Comparison of ENCODE assay signal across 14 cellular contexts in the genomic region with DNA sequence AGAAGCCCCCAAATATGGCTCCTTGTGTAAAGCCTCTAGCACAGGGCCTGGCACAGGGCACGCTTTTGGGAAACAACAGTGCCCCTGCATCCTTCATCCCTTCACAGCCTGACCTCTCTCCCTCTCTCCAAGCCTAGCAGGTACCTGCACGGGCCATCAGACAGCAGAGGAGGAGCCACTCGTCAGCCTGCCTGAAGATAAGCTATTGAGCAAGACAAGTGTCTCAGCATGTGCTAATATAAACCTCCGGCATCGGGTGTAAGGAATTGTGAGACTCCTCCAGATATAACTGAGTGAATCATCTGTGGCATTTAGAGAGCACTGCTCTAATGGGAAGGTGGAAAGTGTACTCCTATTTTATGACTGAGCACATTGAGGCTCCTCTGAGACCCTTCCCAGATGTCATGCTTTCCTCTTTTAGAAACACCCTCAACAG. TPM values are rescaled to one million over a fixed set of nuclear protein-coding genes. Genes with fewer than 3 reads are reported as not detected.
DNase-seq lines count a peak whose midpoint lies in the region; ATAC-seq and TF ChIP-seq lines count a peak whose summit lies in the region.
"Had no signal": no experiment of that assay in that cellular context is flagged by ENCODE, and none has a peak within 500 bp of the region (broad histone marks: within the 10 kb centered on the region; RNA-seq: fewer than 3 reads in every experiment).

No MANE protein-coding gene starts in this region.

- WGBS in psoas muscle, 3 donors = 67 to 83% (median 73%) methylated on average over 5 of the region's 5 CpGs
- 46% methylated on average over 5 of the region's 5 CpGs for WGBS in prostate gland

- POLR2A ChIA-PET in Panc1 (lab: Charles Lee) = interaction anchor here (0.6 kb wide), 1 partner anchor 598 kb away, joined by 3 read pairs; no protein-coding TSS in a partner anchor

- no peaks in the 10 kb centered on the region for H3K36me3 Mint-ChIP-seq in natural killer cell treated with Interleukin-12 subunit alpha and Interleukin-12 subunit beta and Interleukin-15 and Interleukin-18, amount 100 ng/mL, for 72 hours
- H3K36me3 Mint-ChIP-seq: activated CD8-positive, alpha-beta memory T cell treated with anti-CD3 and anti-CD28 coated beads, Interleukin-2, amount 10 ng/mL, durations not matched to agents 7 days and 5 days; naive thymus-derived CD4-positive, alpha-beta T cell had no signal

- in situ Hi-C loops in Panc1 (cut with HindIII; ENCODE audit: low pct_unique_long_range_greater_than_20kb, low sequenced_read_pairs) = no loop called here

- peaks cover 10 to 12% of the 10 kb centered on the region in 2 donors for H3K27me3 Mint-ChIP-seq in natural killer cell treated with Interleukin-12 subunit alpha and Interleukin-12 subunit beta and Interleukin-15 and Interleukin-18, amount 100 ng/mL, for 72 hours

- H3K9me3 Mint-ChIP-seq in natural killer cell treated with Interleukin-12 subunit alpha and Interleukin-12 subunit beta and Interleukin-15 and Interleukin-18, amount 100 ng/mL, for 72 hours = no peaks in the 10 kb centered on the region
- H3K9me3 Mint-ChIP-seq: naive thymus-derived CD4-positive, alpha-beta T cell had no signal

- no peak for TF ChIP-seq CTCF in Panc1 (IDR thresholded peaks at IDR 0.05)
- TF ChIP-seq CTCF in psoas muscle (IDR thresholded peaks at IDR 0.05) = no peak
- TF ChIP-seq CTCF in prostate gland (IDR thresholded peaks at IDR 0.05) = no peak

- H3K4me3 ChIP-seq in Panc1 (ENCODE audit: low read depth in 2 of 2, low read length in 2 of 2) (no peak overlapping the region), psoas muscle (no peak overlapping the region), prostate gland (no peak overlapping the region)

- H3K27me3 ChIP-seq in Panc1 (ENCODE audit: control insufficient read depth, insufficient read depth, low read length) (no peaks in the 10 kb centered on the region), psoas muscle (ENCODE audit: insufficient read depth in 3 of 3, low read length in 2 of 3) (no peaks in the 10 kb centered on the region), prostate gland (replicated peaks; ENCODE audit: insufficient read depth) (no peaks in the 10 kb centered on the region)

- H3K9me3 ChIP-seq in Panc1 (ENCODE audit: control insufficient read depth, insufficient read depth, low read depth, low read length) = no peaks in the 10 kb centered on the region
- H3K9me3 ChIP-seq in psoas muscle = no peaks in the 10 kb centered on the region
- H3K9me3 ChIP-seq in prostate gland = no peaks in the 10 kb centered on the region

- H3K4me1 Mint-ChIP-seq in natural killer cell treated with Interleukin-12 subunit alpha and Interleukin-12 subunit beta and Interleukin-15 and Interleukin-18, amount 100 ng/mL, for 72 hours (ENCODE audit: low read depth in 2 of 2) = peaks cover 0 to 3% of the 10 kb centered on the region in 2 donors
- H3K4me1 Mint-ChIP-seq: naive thymus-derived CD4-positive, alpha-beta T cell had no signal

- BruUV-seq in Panc1 (replicated peaks; lab: Mats Ljungman, UMichigan) = no TSS peak

- H3K27ac ChIP-seq in Panc1 (ENCODE audit: low read length) (no peak overlapping the region), psoas muscle (no peak overlapping the region), prostate gland (no peak overlapping the region)

- H3K4me1 ChIP-seq in Panc1 (ENCODE audit: control insufficient read depth, insufficient read depth, low read length) (peaks cover 3% of the 10 kb centered on the region; the same call in 1 of the 2 replicates), psoas muscle (no peaks in the 10 kb centered on the region), prostate gland (replicated peaks) (no peaks in the 10 kb centered on the region)

- CTCF ChIA-PET in Panc1 (lab: Charles Lee) = no interaction called here

- intact Hi-C loops in Panc1 (cut with micrococcal nuclease; ENCODE audit: unreplicated experiment) (no loop called here), psoas muscle (cut with DNase I) (no loop called here), prostate gland (cut with DNase I) (loop anchor here (5.0 kb wide), 1 partner anchor 33 kb away; no protein-coding TSS in a partner anchor)

- H3K36me3 ChIP-seq in Panc1 (ENCODE audit: control insufficient read depth, insufficient read depth, low read length) (no peaks in the 10 kb centered on the region), psoas muscle (ENCODE audit: insufficient read depth in 1 of 2, low read depth in 1 of 2) (no peaks in the 10 kb centered on the region), prostate gland (no peaks in the 10 kb centered on the region)

- ATAC-seq in Panc1 (peak; percentile 18; the same call in 1 of the 2 replicates), psoas muscle (peak in 3 of 4 donors; percentile 44 to 69 (median 67))
- no peak for ATAC-seq in natural killer cell treated with Interleukin-12 subunit alpha and Interleukin-12 subunit beta and Interleukin-15 and Interleukin-18, amount 100 ng/mL, for 72 hours
- ATAC-seq: activated CD8-positive, alpha-beta memory T cell treated with anti-CD3 and anti-CD28 coated beads, Interleukin-2, amount 10 ng/mL, durations not matched to agents 7 days and 5 days; naive thymus-derived CD4-positive, alpha-beta T cell had no signal

- TF ChIP-seq POLR2A in prostate gland (IDR thresholded peaks at IDR 0.05) = no peak

- DNase-seq in GM04504 (ENCODE audit: low read depth) (peak; percentile 53), Panc1 (ENCODE audit: low read depth, low spot score) (no peak), fibroblast of peridontal ligament (ENCODE audit: extremely low read depth) (peak; percentile 46), psoas muscle (no peak), prostate gland (ENCODE audit: low spot score) (no peak), DMS 273 treated with DMSO at 0.1 percent for 48 hours (lab: John Stamatoyannopoulos, UW) (no peak), UCSD-AML1 (lab: John Stamatoyannopoulos, UW; ENCODE audit: unreplicated experiment) (no peak)
- DNase-seq in natural killer cell treated with Interleukin-12 subunit alpha and Interleukin-12 subunit beta and Interleukin-15 and Interleukin-18, amount 100 ng/mL, for 72 hours (ENCODE audit: low spot score) = no peak
- DNase-seq: activated CD8-positive, alpha-beta memory T cell treated with anti-CD3 and anti-CD28 coated beads, Interleukin-2, amount 10 ng/mL, durations not matched to agents 7 days and 5 days; DMS53; effector CD4-positive, alpha-beta T cell; naive thymus-derived CD4-positive, alpha-beta T cell; NCI-H187; stimulated activated CD4-positive, alpha-beta T cell treated with anti-CD3 and anti-CD28 coated beads, Interleukin-12 subunit alpha, Interleukin-12 subunit beta, amount 100 ng/mL, for 4 hours had no signal

- H3K4me3 Mint-ChIP-seq in natural killer cell treated with Interleukin-12 subunit alpha and Interleukin-12 subunit beta and Interleukin-15 and Interleukin-18, amount 100 ng/mL, for 72 hours = no peak overlapping the region
- H3K4me3 Mint-ChIP-seq: activated CD8-positive, alpha-beta memory T cell treated with anti-CD3 and anti-CD28 coated beads, Interleukin-2, amount 10 ng/mL, durations not matched to agents 7 days and 5 days; naive thymus-derived CD4-positive, alpha-beta T cell had no signal

- no peak overlapping the region for H3K27ac Mint-ChIP-seq in natural killer cell treated with Interleukin-12 subunit alpha and Interleukin-12 subunit beta and Interleukin-15 and Interleukin-18, amount 100 ng/mL, for 72 hours
- H3K27ac Mint-ChIP-seq: activated CD8-positive, alpha-beta memory T cell treated with anti-CD3 and anti-CD28 coated beads, Interleukin-2, amount 10 ng/mL, durations not matched to agents 7 days and 5 days had no signal

RNA-seq across cellular contexts. Expression of a gene that starts 38.3 kb away (rescaled TPM):
- total RNA-seq in Panc1 (2021; ENCODE audit: unreplicated experiment) (not detected), psoas muscle (under 1 TPM in 1 of 4 donors, not detected in 3; 0.22 TPM), prostate gland (1 to 10 TPM; 3.5 to 5.0 TPM)
- polyA plus RNA-seq in Panc1 (2012; ENCODE audit: insufficient read length) = 0.19 TPM
- not detected for polyA plus RNA-seq in psoas muscle
- not detected for total RNA-seq in natural killer cell treated with Interleukin-12 subunit alpha and Interleukin-12 subunit beta and Interleukin-15 and Interleukin-18, amount 100 ng/mL, for 72 hours
- total RNA-seq: activated CD8-positive, alpha-beta memory T cell treated with anti-CD3 and anti-CD28 coated beads, Interleukin-2, amount 10 ng/mL, durations not matched to agents 7 days and 5 days; naive thymus-derived CD4-positive, alpha-beta T cell had no signal
- polyA plus RNA-seq: naive thymus-derived CD4-positive, alpha-beta T cell had no signal

Comparison
In these comparisons a context has a peak if more than half of its experiments do, and no peak if none do; other contexts are left out.
1. DNase-seq: peak in GM04504 (single experiment) and fibroblast of peridontal ligament (single experiment); none in Panc1 (single experiment), psoas muscle (0 of 2), prostate gland (single experiment), DMS 273 treated with DMSO at 0.1 percent for 48 hours (single experiment), UCSD-AML1 (single experiment) and natural killer cell treated with Interleukin-12 subunit alpha and Interleukin-12 subunit beta and Interleukin-15 and Interleukin-18, amount 100 ng/mL, for 72 hours (single experiment).
2. ATAC-seq: peak in Panc1 (single experiment) and psoas muscle (3 of 4); none in natural killer cell treated with Interleukin-12 subunit alpha and Interleukin-12 subunit beta and Interleukin-15 and Interleukin-18, amount 100 ng/mL, for 72 hours (0 of 2).